ENCODE assay signal across 1 cellular context in the genomic region with DNA sequence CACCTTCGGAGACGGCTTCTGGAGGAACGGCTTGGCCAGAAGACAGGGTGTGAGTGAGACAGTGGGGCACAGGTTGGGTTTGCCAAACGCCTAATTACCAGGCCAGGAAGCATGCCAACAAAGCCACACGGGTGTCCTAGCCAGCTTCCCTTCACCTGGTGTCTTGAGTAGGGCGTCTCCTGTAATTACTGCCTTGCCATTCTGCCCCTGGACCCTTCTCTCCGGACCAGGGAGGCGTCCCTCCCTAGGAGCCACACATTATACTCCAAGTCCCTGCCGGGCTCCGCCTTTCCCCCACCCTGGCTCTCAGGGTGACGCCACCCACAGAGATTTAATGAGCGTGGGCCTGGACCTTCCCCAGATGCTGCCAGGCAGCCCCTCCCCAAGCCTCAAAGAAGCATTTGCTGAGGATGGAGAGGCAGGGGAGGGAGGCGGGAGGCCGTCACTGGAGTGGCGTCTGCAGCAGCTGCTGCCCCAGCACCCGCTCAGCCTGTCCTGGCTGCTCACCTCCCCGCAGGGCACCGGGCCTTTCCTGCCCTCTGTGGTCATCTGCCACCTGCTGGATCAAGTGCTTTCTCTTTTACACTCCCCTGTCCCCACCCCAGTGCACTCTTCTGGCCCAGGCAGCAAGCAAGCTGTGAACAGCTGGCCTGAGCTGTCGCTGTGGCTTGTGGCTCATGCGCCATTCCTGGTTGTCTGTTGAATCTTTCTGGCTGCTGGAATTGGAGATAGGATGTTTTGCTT.
TF ChIP-seq lines count a peak whose summit lies in the region.

No MANE protein-coding gene starts in this region.

TF ChIP-seq in K562, 482 proteins besides CTCF, POLR2A, EP300 and RAD21:
- TF ChIP-seq ZNF586 (CRISPR knock-in tag; conservative IDR thresholded peaks at IDR 0.05) = no peak
- TF ChIP-seq ZBED1 (IDR thresholded peaks at IDR 0.05) = no peak
- TF ChIP-seq, protein P1, sequence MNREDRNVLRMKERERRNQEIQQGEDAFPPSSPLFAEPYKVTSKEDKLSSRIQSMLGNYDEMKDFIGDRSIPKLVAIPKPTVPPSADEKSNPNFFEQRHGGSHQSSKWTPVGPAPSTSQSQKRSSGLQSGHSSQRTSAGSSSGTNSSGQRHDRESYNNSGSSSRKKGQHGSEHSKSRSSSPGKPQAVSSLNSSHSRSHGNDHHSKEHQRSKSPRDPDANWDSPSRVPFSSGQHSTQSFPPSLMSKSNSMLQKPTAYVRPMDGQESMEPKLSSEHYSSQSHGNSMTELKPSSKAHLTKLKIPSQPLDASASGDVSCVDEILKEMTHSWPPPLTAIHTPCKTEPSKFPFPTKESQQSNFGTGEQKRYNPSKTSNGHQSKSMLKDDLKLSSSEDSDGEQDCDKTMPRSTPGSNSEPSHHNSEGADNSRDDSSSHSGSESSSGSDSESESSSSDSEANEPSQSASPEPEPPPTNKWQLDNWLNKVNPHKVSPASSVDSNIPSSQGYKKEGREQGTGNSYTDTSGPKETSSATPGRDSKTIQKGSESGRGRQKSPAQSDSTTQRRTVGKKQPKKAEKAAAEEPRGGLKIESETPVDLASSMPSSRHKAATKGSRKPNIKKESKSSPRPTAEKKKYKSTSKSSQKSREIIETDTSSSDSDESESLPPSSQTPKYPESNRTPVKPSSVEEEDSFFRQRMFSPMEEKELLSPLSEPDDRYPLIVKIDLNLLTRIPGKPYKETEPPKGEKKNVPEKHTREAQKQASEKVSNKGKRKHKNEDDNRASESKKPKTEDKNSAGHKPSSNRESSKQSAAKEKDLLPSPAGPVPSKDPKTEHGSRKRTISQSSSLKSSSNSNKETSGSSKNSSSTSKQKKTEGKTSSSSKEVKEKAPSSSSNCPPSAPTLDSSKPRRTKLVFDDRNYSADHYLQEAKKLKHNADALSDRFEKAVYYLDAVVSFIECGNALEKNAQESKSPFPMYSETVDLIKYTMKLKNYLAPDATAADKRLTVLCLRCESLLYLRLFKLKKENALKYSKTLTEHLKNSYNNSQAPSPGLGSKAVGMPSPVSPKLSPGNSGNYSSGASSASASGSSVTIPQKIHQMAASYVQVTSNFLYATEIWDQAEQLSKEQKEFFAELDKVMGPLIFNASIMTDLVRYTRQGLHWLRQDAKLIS (CRISPR knock-in tag; IDR thresholded peaks at IDR 0.05) = no peak
- TF ChIP-seq FOSL1 (tag; conservative IDR thresholded peaks at IDR 0.05) = no peak
- TF ChIP-seq, protein P2, sequence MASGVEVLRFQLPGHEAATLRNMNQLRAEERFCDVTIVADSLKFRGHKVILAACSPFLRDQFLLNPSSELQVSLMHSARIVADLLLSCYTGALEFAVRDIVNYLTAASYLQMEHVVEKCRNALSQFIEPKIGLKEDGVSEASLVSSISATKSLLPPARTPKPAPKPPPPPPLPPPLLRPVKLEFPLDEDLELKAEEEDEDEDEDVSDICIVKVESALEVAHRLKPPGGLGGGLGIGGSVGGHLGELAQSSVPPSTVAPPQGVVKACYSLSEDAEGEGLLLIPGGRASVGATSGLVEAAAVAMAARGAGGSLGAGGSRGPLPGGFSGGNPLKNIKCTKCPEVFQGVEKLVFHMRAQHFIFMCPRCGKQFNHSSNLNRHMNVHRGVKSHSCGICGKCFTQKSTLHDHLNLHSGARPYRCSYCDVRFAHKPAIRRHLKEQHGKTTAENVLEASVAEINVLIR (CRISPR knock-in tag; IDR thresholded peaks at IDR 0.05) = no peak
- no peak for TF ChIP-seq NBN (IDR thresholded peaks at IDR 0.05; ENCODE audit: low read depth)
- TF ChIP-seq, protein P3, sequence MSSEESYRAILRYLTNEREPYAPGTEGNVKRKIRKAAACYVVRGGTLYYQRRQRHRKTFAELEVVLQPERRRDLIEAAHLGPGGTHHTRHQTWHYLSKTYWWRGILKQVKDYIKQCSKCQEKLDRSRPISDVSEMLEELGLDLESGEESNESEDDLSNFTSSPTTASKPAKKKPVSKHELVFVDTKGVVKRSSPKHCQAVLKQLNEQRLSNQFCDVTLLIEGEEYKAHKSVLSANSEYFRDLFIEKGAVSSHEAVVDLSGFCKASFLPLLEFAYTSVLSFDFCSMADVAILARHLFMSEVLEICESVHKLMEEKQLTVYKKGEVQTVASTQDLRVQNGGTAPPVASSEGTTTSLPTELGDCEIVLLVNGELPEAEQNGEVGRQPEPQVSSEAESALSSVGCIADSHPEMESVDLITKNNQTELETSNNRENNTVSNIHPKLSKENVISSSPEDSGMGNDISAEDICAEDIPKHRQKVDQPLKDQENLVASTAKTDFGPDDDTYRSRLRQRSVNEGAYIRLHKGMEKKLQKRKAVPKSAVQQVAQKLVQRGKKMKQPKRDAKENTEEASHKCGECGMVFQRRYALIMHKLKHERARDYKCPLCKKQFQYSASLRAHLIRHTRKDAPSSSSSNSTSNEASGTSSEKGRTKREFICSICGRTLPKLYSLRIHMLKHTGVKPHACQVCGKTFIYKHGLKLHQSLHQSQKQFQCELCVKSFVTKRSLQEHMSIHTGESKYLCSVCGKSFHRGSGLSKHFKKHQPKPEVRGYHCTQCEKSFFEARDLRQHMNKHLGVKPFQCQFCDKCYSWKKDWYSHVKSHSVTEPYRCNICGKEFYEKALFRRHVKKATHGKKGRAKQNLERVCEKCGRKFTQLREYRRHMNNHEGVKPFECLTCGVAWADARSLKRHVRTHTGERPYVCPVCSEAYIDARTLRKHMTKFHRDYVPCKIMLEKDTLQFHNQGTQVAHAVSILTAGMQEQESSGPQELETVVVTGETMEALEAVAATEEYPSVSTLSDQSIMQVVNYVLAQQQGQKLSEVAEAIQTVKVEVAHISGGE (CRISPR knock-in tag; IDR thresholded peaks at IDR 0.05) = no peak
- no peak for TF ChIP-seq ZNF354B (CRISPR knock-in tag; IDR thresholded peaks at IDR 0.05)
- TF ChIP-seq BCL6 (CRISPR knock-in tag; IDR thresholded peaks at IDR 0.05) = no peak
- TF ChIP-seq NEUROD1 (IDR thresholded peaks at IDR 0.05; ENCODE audit: borderline replicate concordance, low read depth, low read length, partially characterized antibody) = no peak
- TF ChIP-seq ZNF589 (CRISPR knock-in tag; IDR thresholded peaks at IDR 0.05; ENCODE audit: low read depth) = no peak
- TF ChIP-seq MEF2A (IDR thresholded peaks at IDR 0.05; ENCODE audit: control insufficient read depth, low read depth, low read length) = no peak
- TF ChIP-seq PTTG1 (tag; IDR thresholded peaks at IDR 0.05; ENCODE audit: low read depth) = no peak
- no peak for TF ChIP-seq ZNF778 (CRISPR knock-in tag; IDR thresholded peaks at IDR 0.05)
- TF ChIP-seq TOE1 (IDR thresholded peaks at IDR 0.05; ENCODE audit: borderline replicate concordance) = no peak
- TF ChIP-seq TOE1 (CRISPR knock-in tag; IDR thresholded peaks at IDR 0.05; ENCODE audit: borderline replicate concordance, low read depth) = no peak
- TF ChIP-seq, protein P4, sequence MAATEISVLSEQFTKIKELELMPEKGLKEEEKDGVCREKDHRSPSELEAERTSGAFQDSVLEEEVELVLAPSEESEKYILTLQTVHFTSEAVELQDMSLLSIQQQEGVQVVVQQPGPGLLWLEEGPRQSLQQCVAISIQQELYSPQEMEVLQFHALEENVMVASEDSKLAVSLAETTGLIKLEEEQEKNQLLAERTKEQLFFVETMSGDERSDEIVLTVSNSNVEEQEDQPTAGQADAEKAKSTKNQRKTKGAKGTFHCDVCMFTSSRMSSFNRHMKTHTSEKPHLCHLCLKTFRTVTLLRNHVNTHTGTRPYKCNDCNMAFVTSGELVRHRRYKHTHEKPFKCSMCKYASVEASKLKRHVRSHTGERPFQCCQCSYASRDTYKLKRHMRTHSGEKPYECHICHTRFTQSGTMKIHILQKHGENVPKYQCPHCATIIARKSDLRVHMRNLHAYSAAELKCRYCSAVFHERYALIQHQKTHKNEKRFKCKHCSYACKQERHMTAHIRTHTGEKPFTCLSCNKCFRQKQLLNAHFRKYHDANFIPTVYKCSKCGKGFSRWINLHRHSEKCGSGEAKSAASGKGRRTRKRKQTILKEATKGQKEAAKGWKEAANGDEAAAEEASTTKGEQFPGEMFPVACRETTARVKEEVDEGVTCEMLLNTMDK (IDR thresholded peaks at IDR 0.05; ENCODE audit: borderline replicate concordance, insufficient read depth, low read depth, low read length, poor library complexity, severe bottlenecking) = peak; percentile 48
- TF ChIP-seq, protein P5, sequence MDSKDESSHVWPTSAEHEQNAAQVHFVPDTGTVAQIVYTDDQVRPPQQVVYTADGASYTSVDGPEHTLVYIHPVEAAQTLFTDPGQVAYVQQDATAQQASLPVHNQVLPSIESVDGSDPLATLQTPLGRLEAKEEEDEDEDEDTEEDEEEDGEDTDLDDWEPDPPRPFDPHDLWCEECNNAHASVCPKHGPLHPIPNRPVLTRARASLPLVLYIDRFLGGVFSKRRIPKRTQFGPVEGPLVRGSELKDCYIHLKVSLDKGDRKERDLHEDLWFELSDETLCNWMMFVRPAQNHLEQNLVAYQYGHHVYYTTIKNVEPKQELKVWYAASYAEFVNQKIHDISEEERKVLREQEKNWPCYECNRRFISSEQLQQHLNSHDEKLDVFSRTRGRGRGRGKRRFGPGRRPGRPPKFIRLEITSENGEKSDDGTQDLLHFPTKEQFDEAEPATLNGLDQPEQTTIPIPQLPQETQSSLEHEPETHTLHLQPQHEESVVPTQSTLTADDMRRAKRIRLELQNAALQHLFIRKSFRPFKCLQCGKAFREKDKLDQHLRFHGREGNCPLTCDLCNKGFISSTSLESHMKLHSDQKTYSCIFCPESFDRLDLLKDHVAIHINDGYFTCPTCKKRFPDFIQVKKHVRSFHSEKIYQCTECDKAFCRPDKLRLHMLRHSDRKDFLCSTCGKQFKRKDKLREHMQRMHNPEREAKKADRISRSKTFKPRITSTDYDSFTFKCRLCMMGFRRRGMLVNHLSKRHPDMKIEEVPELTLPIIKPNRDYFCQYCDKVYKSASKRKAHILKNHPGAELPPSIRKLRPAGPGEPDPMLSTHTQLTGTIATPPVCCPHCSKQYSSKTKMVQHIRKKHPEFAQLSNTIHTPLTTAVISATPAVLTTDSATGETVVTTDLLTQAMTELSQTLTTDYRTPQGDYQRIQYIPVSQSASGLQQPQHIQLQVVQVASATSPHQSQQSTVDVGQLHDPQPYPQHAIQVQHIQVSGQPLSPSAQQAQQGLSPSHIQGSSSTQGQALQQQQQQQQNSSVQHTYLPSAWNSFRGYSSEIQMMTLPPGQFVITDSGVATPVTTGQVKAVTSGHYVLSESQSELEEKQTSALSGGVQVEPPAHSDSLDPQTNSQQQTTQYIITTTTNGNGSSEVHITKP (IDR thresholded peaks at IDR 0.05; ENCODE audit: partially characterized antibody) = peak; percentile 8
- no peak for TF ChIP-seq KLF16 (IDR thresholded peaks at IDR 0.05)
- no peak for TF ChIP-seq ZNF780A (CRISPR knock-in tag; IDR thresholded peaks at IDR 0.05)
- 0 out of 2 replicates have a peak, but pooled peaks have one; percentile 16 for TF ChIP-seq SMC3 (conservative IDR thresholded peaks at IDR 0.05; ENCODE audit: insufficient read depth, low read depth, low read length)
- TF ChIP-seq, protein P6, sequence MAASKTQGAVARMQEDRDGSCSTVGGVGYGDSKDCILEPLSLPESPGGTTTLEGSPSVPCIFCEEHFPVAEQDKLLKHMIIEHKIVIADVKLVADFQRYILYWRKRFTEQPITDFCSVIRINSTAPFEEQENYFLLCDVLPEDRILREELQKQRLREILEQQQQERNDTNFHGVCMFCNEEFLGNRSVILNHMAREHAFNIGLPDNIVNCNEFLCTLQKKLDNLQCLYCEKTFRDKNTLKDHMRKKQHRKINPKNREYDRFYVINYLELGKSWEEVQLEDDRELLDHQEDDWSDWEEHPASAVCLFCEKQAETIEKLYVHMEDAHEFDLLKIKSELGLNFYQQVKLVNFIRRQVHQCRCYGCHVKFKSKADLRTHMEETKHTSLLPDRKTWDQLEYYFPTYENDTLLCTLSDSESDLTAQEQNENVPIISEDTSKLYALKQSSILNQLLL (CRISPR knock-in tag; IDR thresholded peaks at IDR 0.05; ENCODE audit: borderline replicate concordance) = no peak
- no peak for TF ChIP-seq MYBL2 (IDR thresholded peaks at IDR 0.05; ENCODE audit: low read depth)
- TF ChIP-seq MYBL2 (CRISPR knock-in tag; IDR thresholded peaks at IDR 0.05; ENCODE audit: borderline replicate concordance) = no peak
- TF ChIP-seq YBX1 (IDR thresholded peaks at IDR 0.05) = no peak
- TF ChIP-seq, protein P7, sequence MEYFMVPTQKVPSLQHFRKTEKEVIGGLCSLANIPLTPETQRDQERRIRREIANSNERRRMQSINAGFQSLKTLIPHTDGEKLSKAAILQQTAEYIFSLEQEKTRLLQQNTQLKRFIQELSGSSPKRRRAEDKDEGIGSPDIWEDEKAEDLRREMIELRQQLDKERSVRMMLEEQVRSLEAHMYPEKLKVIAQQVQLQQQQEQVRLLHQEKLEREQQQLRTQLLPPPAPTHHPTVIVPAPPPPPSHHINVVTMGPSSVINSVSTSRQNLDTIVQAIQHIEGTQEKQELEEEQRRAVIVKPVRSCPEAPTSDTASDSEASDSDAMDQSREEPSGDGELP (CRISPR knock-in tag; IDR thresholded peaks at IDR 0.05; ENCODE audit: borderline replicate concordance) = peak; percentile 52; the same call in 1 of the 2 replicates
- no peak for TF ChIP-seq NCOA6 (IDR thresholded peaks at IDR 0.05)
- no peak for TF ChIP-seq ZNF408 (CRISPR knock-in tag; IDR thresholded peaks at IDR 0.05; ENCODE audit: low read depth)
- no peak for TF ChIP-seq SRSF9 (IDR thresholded peaks at IDR 0.05; ENCODE audit: borderline replicate concordance, low read depth, low read length)
